8 cellular contexts compared by ENCODE assay signal in the genomic region with DNA sequence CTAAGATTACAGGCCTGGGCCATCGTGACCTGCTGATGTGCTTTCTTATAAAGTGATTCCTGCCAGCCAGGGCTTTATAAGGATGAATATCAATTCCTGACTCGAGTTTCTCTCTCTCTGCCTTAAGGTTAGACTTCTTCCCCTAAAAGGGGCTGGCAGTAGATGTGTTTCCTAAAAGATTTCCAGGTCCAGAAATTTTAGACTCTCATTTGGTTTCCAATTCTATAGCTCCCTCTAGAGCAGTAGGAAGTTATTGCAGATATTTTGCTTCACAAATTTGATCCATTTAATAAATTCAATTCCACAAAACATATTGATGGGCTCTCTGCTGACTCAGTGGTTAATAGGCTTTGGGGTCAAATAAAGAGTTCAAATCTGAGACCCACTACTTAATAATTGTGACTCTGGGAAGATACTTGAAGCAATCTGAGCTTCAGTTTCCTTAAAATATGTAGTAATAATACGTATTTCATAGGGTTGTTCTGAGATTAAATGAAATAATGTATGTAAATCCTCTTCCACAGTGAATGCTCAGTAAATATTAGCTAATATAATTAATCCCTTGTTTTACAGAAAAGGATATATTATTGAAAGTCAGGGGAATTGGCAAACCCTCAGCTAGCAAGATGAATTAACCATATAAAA. TPM values are rescaled to one million over a fixed set of nuclear protein-coding genes. Genes with fewer than 3 reads are reported as not detected.
DNase-seq lines count a peak whose midpoint lies in the region; TF ChIP-seq lines count a peak whose summit lies in the region.

No MANE protein-coding gene starts in this region.

- H3K4me3 ChIP-seq in retinal pigment epithelial cell (ENCODE audit: low read length) (no peak overlapping the region), lower leg skin (ENCODE audit: low read depth, poor library complexity, severe bottlenecking) (no peak overlapping the region)

- POLR2A ChIA-PET in activated CD4-positive, alpha-beta T cell treated with anti-CD3 and anti-CD28 coated beads, Interleukin-2, amount 10 ng/mL, durations not matched to agents 7 days and 5 days (lab: Charles Lee), result interaction anchor here (0.9 to 3.2 kb wide), 4 partner anchors 16 to 26 kb away, joined by 4 to 42 read pairs (median 8); a partner anchor contains a TSS
- POLR2A ChIA-PET in activated CD4-positive, alpha-beta memory T cell treated with anti-CD3 and anti-CD28 coated beads, Interleukin-2, amount 10 ng/mL, durations not matched to agents 7 days and 5 days (lab: Charles Lee), result interaction anchor here (0.7 to 37.6 kb wide), 10 partner anchors 18 to 159 kb away, joined by 3 to 4153 read pairs (median 4); a partner anchor contains a TSS

- H3K36me3 Mint-ChIP-seq in activated CD4-positive, alpha-beta T cell treated with anti-CD3 and anti-CD28 coated beads, Interleukin-2, amount 10 ng/mL, durations not matched to agents 24 days and 14 days (ENCODE audit: low read depth), result peaks cover 5% of the 10 kb centered on the region
- peaks cover 7% of the 10 kb centered on the region for H3K36me3 Mint-ChIP-seq in activated CD4-positive, alpha-beta T cell treated with anti-CD3 and anti-CD28 coated beads, Interleukin-2, amount 10 ng/mL, durations not matched to agents 7 days and 5 days (ENCODE audit: low read depth)
- peaks cover 21% of the 10 kb centered on the region for H3K36me3 Mint-ChIP-seq in activated CD4-positive, alpha-beta memory T cell treated with anti-CD3 and anti-CD28 coated beads, Interleukin-2, amount 10 ng/mL, durations not matched to agents 7 days and 5 days (ENCODE audit: low read depth)

- H3K27me3 Mint-ChIP-seq in activated CD4-positive, alpha-beta T cell treated with anti-CD3 and anti-CD28 coated beads, Interleukin-2, amount 10 ng/mL, durations not matched to agents 24 days and 14 days, result no peaks in the 10 kb centered on the region
- no peaks in the 10 kb centered on the region for H3K27me3 Mint-ChIP-seq in activated CD4-positive, alpha-beta T cell treated with anti-CD3 and anti-CD28 coated beads, Interleukin-2, amount 10 ng/mL, durations not matched to agents 7 days and 5 days
- H3K27me3 Mint-ChIP-seq in activated CD4-positive, alpha-beta memory T cell treated with anti-CD3 and anti-CD28 coated beads, Interleukin-2, amount 10 ng/mL, durations not matched to agents 7 days and 5 days, result no peaks in the 10 kb centered on the region

- WGBS in lower leg skin, 2 donors, result 69 to 71% methylated on average over 3 of the region's 3 CpGs

- DNase-seq in activated CD4-positive, alpha-beta T cell treated with anti-CD3 and anti-CD28 coated beads, Interleukin-2, amount 10 ng/mL, durations not matched to agents 24 days and 14 days, result peak; percentile 71
- no peak for DNase-seq in activated CD4-positive, alpha-beta T cell treated with anti-CD3 and anti-CD28 coated beads, Interleukin-2, amount 10 ng/mL, durations not matched to agents 7 days and 5 days
- DNase-seq in NCI-H1694 (lab: John Stamatoyannopoulos, UW), result peak; percentile 38
- DNase-seq in activated CD4-positive, alpha-beta memory T cell treated with anti-CD3 and anti-CD28 coated beads, Interleukin-2, amount 10 ng/mL, durations not matched to agents 7 days and 5 days, result no peak
- DNase-seq in globus pallidus (ENCODE audit: low spot score), result peak; percentile 57
- no peak for DNase-seq in retinal pigment epithelial cell (ENCODE audit: low read depth)
- no peak for DNase-seq in lower leg skin (ENCODE audit: low spot score in 2 of 2)
- DNase-seq in cerebellar nuclear complex (lab: John Stamatoyannopoulos, UW), result no peak

- TF ChIP-seq CTCF in retinal pigment epithelial cell (conservative IDR thresholded peaks at IDR 0.05; ENCODE audit: low read depth, low read length), result peak; percentile 67
- TF ChIP-seq CTCF in lower leg skin (IDR thresholded peaks at IDR 0.05), result no peak

- H3K9me3 Mint-ChIP-seq in activated CD4-positive, alpha-beta T cell treated with anti-CD3 and anti-CD28 coated beads, Interleukin-2, amount 10 ng/mL, durations not matched to agents 24 days and 14 days, result no peaks in the 10 kb centered on the region
- H3K9me3 Mint-ChIP-seq in activated CD4-positive, alpha-beta T cell treated with anti-CD3 and anti-CD28 coated beads, Interleukin-2, amount 10 ng/mL, durations not matched to agents 7 days and 5 days, result peaks cover 3% of the 10 kb centered on the region
- peaks cover 3% of the 10 kb centered on the region for H3K9me3 Mint-ChIP-seq in activated CD4-positive, alpha-beta memory T cell treated with anti-CD3 and anti-CD28 coated beads, Interleukin-2, amount 10 ng/mL, durations not matched to agents 7 days and 5 days

- CTCF ChIA-PET in activated CD4-positive, alpha-beta T cell treated with anti-CD3 and anti-CD28 coated beads, Interleukin-2, amount 10 ng/mL, durations not matched to agents 7 days and 5 days (lab: Charles Lee), result interaction anchor here (0.8 to 5.9 kb wide), 34 partner anchors 9 to 192 kb away, joined by 3 to 92 read pairs (median 5); a partner anchor contains a TSS
- CTCF ChIA-PET in activated CD4-positive, alpha-beta memory T cell treated with anti-CD3 and anti-CD28 coated beads, Interleukin-2, amount 10 ng/mL, durations not matched to agents 7 days and 5 days (lab: Charles Lee), result interaction anchor here (0.6 to 15.9 kb wide), 24 partner anchors 9 to 439 kb away, joined by 3 to 399 read pairs (median 6); a partner anchor contains a TSS

- TF ChIP-seq POLR2A in lower leg skin (IDR thresholded peaks at IDR 0.05), result no peak

- intact Hi-C loops in activated CD4-positive, alpha-beta T cell treated with anti-CD3 and anti-CD28 coated beads, Interleukin-2, amount 10 ng/mL, durations not matched to agents 24 days and 14 days (cut with micrococcal nuclease), result loop anchor here (1.0 to 2.0 kb wide), 3 partner anchors 75 to 160 kb away; a partner anchor contains a TSS
- intact Hi-C loops in lower leg skin (cut with DNase I; ENCODE audit: low total_unique reads), result loop anchor here (5.0 kb wide), 1 partner anchor 71 kb away; no protein-coding TSS in a partner anchor

- peak overlapping the region; percentile 37 for H3K27ac Mint-ChIP-seq in activated CD4-positive, alpha-beta T cell treated with anti-CD3 and anti-CD28 coated beads, Interleukin-2, amount 10 ng/mL, durations not matched to agents 24 days and 14 days
- H3K27ac Mint-ChIP-seq in activated CD4-positive, alpha-beta T cell treated with anti-CD3 and anti-CD28 coated beads, Interleukin-2, amount 10 ng/mL, durations not matched to agents 7 days and 5 days, result no peak overlapping the region
- peak overlapping the region; percentile 78 for H3K27ac Mint-ChIP-seq in activated CD4-positive, alpha-beta memory T cell treated with anti-CD3 and anti-CD28 coated beads, Interleukin-2, amount 10 ng/mL, durations not matched to agents 7 days and 5 days

- peaks cover 42% of the 10 kb centered on the region for H3K4me1 Mint-ChIP-seq in activated CD4-positive, alpha-beta T cell treated with anti-CD3 and anti-CD28 coated beads, Interleukin-2, amount 10 ng/mL, durations not matched to agents 24 days and 14 days
- H3K4me1 Mint-ChIP-seq in activated CD4-positive, alpha-beta T cell treated with anti-CD3 and anti-CD28 coated beads, Interleukin-2, amount 10 ng/mL, durations not matched to agents 7 days and 5 days, result peaks cover 54% of the 10 kb centered on the region
- peaks cover 55% of the 10 kb centered on the region for H3K4me1 Mint-ChIP-seq in activated CD4-positive, alpha-beta memory T cell treated with anti-CD3 and anti-CD28 coated beads, Interleukin-2, amount 10 ng/mL, durations not matched to agents 7 days and 5 days

- H3K4me3 Mint-ChIP-seq in activated CD4-positive, alpha-beta T cell treated with anti-CD3 and anti-CD28 coated beads, Interleukin-2, amount 10 ng/mL, durations not matched to agents 24 days and 14 days, result peak overlapping the region; percentile 66
- H3K4me3 Mint-ChIP-seq in activated CD4-positive, alpha-beta T cell treated with anti-CD3 and anti-CD28 coated beads, Interleukin-2, amount 10 ng/mL, durations not matched to agents 7 days and 5 days, result no peak overlapping the region
- peak overlapping the region; percentile 51 for H3K4me3 Mint-ChIP-seq in activated CD4-positive, alpha-beta memory T cell treated with anti-CD3 and anti-CD28 coated beads, Interleukin-2, amount 10 ng/mL, durations not matched to agents 7 days and 5 days

RNA-seq across cellular contexts. Expression of a gene that starts 2.1 kb away (rescaled TPM):
- total RNA-seq in activated CD4-positive, alpha-beta T cell treated with anti-CD3 and anti-CD28 coated beads, Interleukin-2, amount 10 ng/mL, durations not matched to agents 24 days and 14 days, result 38.6 and 42.7 TPM in 2 replicates
- total RNA-seq in activated CD4-positive, alpha-beta T cell treated with anti-CD3 and anti-CD28 coated beads, Interleukin-2, amount 10 ng/mL, durations not matched to agents 7 days and 5 days, result 10 to 100 TPM; 67.9 to 70.2 TPM
- 10 to 100 TPM; 83.4 to 88.2 TPM for total RNA-seq in activated CD4-positive, alpha-beta memory T cell treated with anti-CD3 and anti-CD28 coated beads, Interleukin-2, amount 10 ng/mL, durations not matched to agents 7 days and 5 days
- 10 to 100 TPM in 1 of 4 donors, 1 to 10 TPM in 3; 7.3 to 13.6 (median 8.6) TPM for total RNA-seq in lower leg skin

RNA-seq across cellular contexts. Expression of a gene that starts 27.1 kb away (rescaled TPM):
- total RNA-seq in activated CD4-positive, alpha-beta T cell treated with anti-CD3 and anti-CD28 coated beads, Interleukin-2, amount 10 ng/mL, durations not matched to agents 24 days and 14 days, result 4,380 and 4,481 TPM in 2 replicates
- total RNA-seq in activated CD4-positive, alpha-beta T cell treated with anti-CD3 and anti-CD28 coated beads, Interleukin-2, amount 10 ng/mL, durations not matched to agents 7 days and 5 days, result over 10,000 TPM in 1 of 2 experiments, 1,000 to 10,000 TPM in 1; 9,253 to 11,726 TPM
- 1,000 to 10,000 TPM; 9,723 to 9,975 TPM for total RNA-seq in activated CD4-positive, alpha-beta memory T cell treated with anti-CD3 and anti-CD28 coated beads, Interleukin-2, amount 10 ng/mL, durations not matched to agents 7 days and 5 days
- 1,000 to 10,000 TPM; 2,406 to 3,013 (median 2,777) TPM for total RNA-seq in lower leg skin

RNA-seq across cellular contexts. Expression of a gene that starts 27.3 kb away (rescaled TPM):
- 10.9 and 13.5 TPM in 2 replicates for total RNA-seq in activated CD4-positive, alpha-beta T cell treated with anti-CD3 and anti-CD28 coated beads, Interleukin-2, amount 10 ng/mL, durations not matched to agents 24 days and 14 days
- 10 to 100 TPM; 15.9 to 20.5 TPM for total RNA-seq in activated CD4-positive, alpha-beta T cell treated with anti-CD3 and anti-CD28 coated beads, Interleukin-2, amount 10 ng/mL, durations not matched to agents 7 days and 5 days
- total RNA-seq in activated CD4-positive, alpha-beta memory T cell treated with anti-CD3 and anti-CD28 coated beads, Interleukin-2, amount 10 ng/mL, durations not matched to agents 7 days and 5 days, result 10 to 100 TPM; 36.3 to 36.8 TPM
- 1 to 10 TPM in 1 of 4 donors, under 1 TPM in 3; 0.30 to 1.4 (median 0.33) TPM for total RNA-seq in lower leg skin

Comparison
In these comparisons a context has a peak if more than half of its experiments do, and no peak if none do; other contexts are left out.
1. DNase-seq: peak in activated CD4-positive, alpha-beta T cell treated with anti-CD3 and anti-CD28 coated beads, Interleukin-2, amount 10 ng/mL, durations not matched to agents 24 days and 14 days (single experiment), NCI-H1694 (single experiment) and globus pallidus (single experiment); none in activated CD4-positive, alpha-beta T cell treated with anti-CD3 and anti-CD28 coated beads, Interleukin-2, amount 10 ng/mL, durations not matched to agents 7 days and 5 days (single experiment), activated CD4-positive, alpha-beta memory T cell treated with anti-CD3 and anti-CD28 coated beads, Interleukin-2, amount 10 ng/mL, durations not matched to agents 7 days and 5 days (single experiment), retinal pigment epithelial cell (single experiment), lower leg skin (0 of 2) and cerebellar nuclear complex (0 of 2).